ENCODE assay signal across 8 cellular contexts in genomic region chr20:64082821-64083379, GRCh38. TPM values are rescaled to one million over a fixed set of nuclear protein-coding genes. Genes with fewer than 3 reads are reported as not detected.
DNase-seq lines count a peak whose midpoint lies in the region; ATAC-seq and TF ChIP-seq lines count a peak whose summit lies in the region.

No MANE protein-coding gene starts in this region.

- no peak for DNase-seq in AG09309 (ENCODE audit: low read depth)
- DNase-seq in HAP-1 (ENCODE audit: low spot score in 2 of 2) = no peak
- DNase-seq in adipocyte (ENCODE audit: low read depth) = no peak
- no peak for DNase-seq in mesendoderm
- DNase-seq in COR-L47 (lab: John Stamatoyannopoulos, UW) = no peak
- DNase-seq in NCI-H1105 treated with DMSO at 0.1 percent for 48 hours (lab: John Stamatoyannopoulos, UW) = no peak
- no peak for DNase-seq in effector CD8-positive, alpha-beta T cell (lab: John Stamatoyannopoulos, UW)

- H4K8ac ChIP-seq in mesendoderm (ENCODE audit: low read depth, low read length) = no peak overlapping the region

- no peak overlapping the region for H2BK5ac ChIP-seq in mesendoderm (ENCODE audit: low read length)

- ATAC-seq in GM19452 (IDR thresholded peaks at IDR 0.05; ENCODE audit: unreplicated experiment) = no peak

- peak; percentile 1 for TF ChIP-seq CTCF in AG09309 (IDR thresholded peaks at IDR 0.05; ENCODE audit: control insufficient read depth, insufficient read depth, low read depth, low read length, missing control alignments)

- H3K4me2 ChIP-seq in mesendoderm (ENCODE audit: low read length) = peak overlapping the region; percentile 5

- no peaks in the 10 kb centered on the region for H3K79me1 ChIP-seq in mesendoderm (ENCODE audit: low read length)

- H3K4ac ChIP-seq in mesendoderm (ENCODE audit: low read depth, low read length) = no peak overlapping the region

- no peak overlapping the region for H3K23ac ChIP-seq in mesendoderm (ENCODE audit: low read length)

- H3K27me3 ChIP-seq in HAP-1 (ENCODE audit: low read depth) (no peaks in the 10 kb centered on the region), adipocyte (replicated peaks; ENCODE audit: control insufficient read depth, insufficient read depth, low read length) (peaks cover 40% of the 10 kb centered on the region), mesendoderm (ENCODE audit: insufficient read depth, low read length, poor library complexity) (peaks cover 19% of the 10 kb centered on the region)

- H3K9ac ChIP-seq in adipocyte (ENCODE audit: low read length) = no peak overlapping the region
- peak overlapping the region; percentile 3 for H3K9ac ChIP-seq in mesendoderm (ENCODE audit: low read length)

- in situ Hi-C loops in HAP-1 (cut with MboI; ENCODE audit: low sequenced_read_pairs) = no loop called here

- H3K56ac ChIP-seq in mesendoderm (ENCODE audit: low read length) = no peak overlapping the region

- no peak overlapping the region for H3K18ac ChIP-seq in mesendoderm (ENCODE audit: low read length)

- no peaks in the 10 kb centered on the region for H3K79me2 ChIP-seq in mesendoderm (ENCODE audit: control insufficient read depth, insufficient read depth, low read length)

- H2BK15ac ChIP-seq in mesendoderm (replicated peaks; ENCODE audit: low read depth) = no peak overlapping the region

- WGBS in mesendoderm (ENCODE audit: extremely low coverage, insufficient coverage, low lambda C conversion rate) = no CpG with 5 or more reads among the region's 14 CpGs

- no peaks in the 10 kb centered on the region for H3K36me3 ChIP-seq in HAP-1 (replicated peaks)
- H3K36me3 ChIP-seq in adipocyte (ENCODE audit: control insufficient read depth, insufficient read depth, low read length, severe bottlenecking) = no peaks in the 10 kb centered on the region
- no peaks in the 10 kb centered on the region for H3K36me3 ChIP-seq in mesendoderm (ENCODE audit: control insufficient read depth, insufficient read depth, low read length)

- peak overlapping the region; percentile 28 for H3K4me3 ChIP-seq in AG09309 (ENCODE audit: control insufficient read depth, low read depth, low read length)
- H3K4me3 ChIP-seq in HAP-1 = peak overlapping the region; percentile 33
- H3K4me3 ChIP-seq in adipocyte (ENCODE audit: low read length) = peak overlapping the region; percentile 47
- no peak overlapping the region for H3K4me3 ChIP-seq in mesendoderm (ENCODE audit: low read length)

- H3K9me3 ChIP-seq in HAP-1 (peaks cover 4% of the 10 kb centered on the region), adipocyte (ENCODE audit: control insufficient read depth, low read length) (no peaks in the 10 kb centered on the region)

- peaks cover 17% of the 10 kb centered on the region for H3K4me1 ChIP-seq in HAP-1
- peaks cover 23% of the 10 kb centered on the region for H3K4me1 ChIP-seq in adipocyte (ENCODE audit: control insufficient read depth, insufficient read depth, low read length)
- no peaks in the 10 kb centered on the region for H3K4me1 ChIP-seq in mesendoderm (ENCODE audit: control insufficient read depth, low read depth, low read length)

- H2AK5ac ChIP-seq in mesendoderm (ENCODE audit: low read length) = no peak overlapping the region

- no peak overlapping the region for H3K27ac ChIP-seq in mesendoderm (ENCODE audit: low read depth, low read length)

- no peak overlapping the region for H4K5ac ChIP-seq in mesendoderm (ENCODE audit: low read length)

- no peak overlapping the region for H2BK120ac ChIP-seq in mesendoderm (ENCODE audit: low read depth, low read length)

RNA-seq across cellular contexts. Expression of gene LKAAEAR1, which starts 1.3 kb away (rescaled TPM):
- 0.14 TPM for polyA plus RNA-seq in mesendoderm (2013, experiment 1 of 2)
- 0.04 TPM for polyA plus RNA-seq in mesendoderm (2013, experiment 2 of 2)

RNA-seq across cellular contexts. Expression of gene OPRL1, which starts 3.0 kb away (rescaled TPM):
- polyA plus RNA-seq in mesendoderm (2013, experiment 1 of 2) = 0.07 TPM
- polyA plus RNA-seq in mesendoderm (2013, experiment 2 of 2) = 0.10 TPM

RNA-seq across cellular contexts. Expression of gene RGS19, which starts 3.6 kb away (rescaled TPM):
- polyA plus RNA-seq in mesendoderm (2013, experiment 1 of 2) = 11.2 TPM
- polyA plus RNA-seq in mesendoderm (2013, experiment 2 of 2) = 10.0 TPM

RNA-seq across cellular contexts. Expression of gene TCEA2, which starts 19.9 kb away (rescaled TPM):
- polyA plus RNA-seq in mesendoderm (2013, experiment 1 of 2) = 29.9 TPM
- polyA plus RNA-seq in mesendoderm (2013, experiment 2 of 2) = 30.7 TPM

RNA-seq across cellular contexts. Expression of gene NPBWR2, which starts 24.5 kb away (rescaled TPM):
- not detected for polyA plus RNA-seq in mesendoderm (2013, experiment 1 of 2)
- not detected for polyA plus RNA-seq in mesendoderm (2013, experiment 2 of 2)
